Comparison of ENCODE assay signal across 28 cellular contexts in the genomic region with DNA sequence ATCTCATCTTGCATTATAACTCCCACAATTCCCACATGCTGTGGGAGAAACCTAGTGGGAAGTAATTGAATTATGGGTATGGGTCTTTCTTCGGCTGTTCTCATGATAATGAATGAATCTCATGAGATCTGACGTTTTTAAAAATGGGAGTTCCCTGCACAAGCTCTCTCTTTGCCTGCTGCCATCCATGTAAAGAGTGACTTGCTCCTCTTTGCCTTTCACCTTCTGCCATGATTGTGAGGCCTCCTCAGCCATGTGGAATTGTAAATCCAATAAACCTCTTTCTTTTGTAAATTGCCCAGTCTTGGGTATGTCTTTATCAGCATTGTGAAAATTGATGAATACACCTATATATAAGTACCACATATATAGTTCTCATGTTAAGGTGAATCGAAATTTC.
"Had no signal": no experiment of that assay in that cellular context is flagged by ENCODE, and none has a peak within 500 bp of the region (broad histone marks: within the 10 kb centered on the region; RNA-seq: fewer than 3 reads in every experiment).

No MANE protein-coding gene starts in this region.

- H3K4me1 ChIP-seq: colonic mucosa, esophagus muscularis mucosa, esophagus squamous epithelium, gastrocnemius medialis, gastroesophageal sphincter, heart left ventricle, heart right ventricle had no signal

- H3K27me3 ChIP-seq: colonic mucosa, dorsolateral prefrontal cortex, esophagus muscularis mucosa, esophagus squamous epithelium, foreskin keratinocyte, gastrocnemius medialis, gastroesophageal sphincter, heart left ventricle, heart right ventricle had no signal

- H3K27ac ChIP-seq: colonic mucosa, coronary artery, dorsolateral prefrontal cortex, epithelial cell of prostate, esophagus muscularis mucosa, esophagus squamous epithelium, foreskin keratinocyte, gastrocnemius medialis, gastroesophageal sphincter, heart left ventricle, heart right ventricle had no signal

- H3K9me3 ChIP-seq: colonic mucosa, gastrocnemius medialis had no signal

- FAIRE-seq: colon, endometrium, endothelial cell of umbilical vein, frontal cortex had no signal

- ATAC-seq: effector memory CD8-positive, alpha-beta T cell; esophagus mucosa; foreskin keratinocyte; gastrocnemius medialis; gastroesophageal sphincter; heart left ventricle; heart right ventricle had no signal

- H3K36me3 ChIP-seq: colonic mucosa, esophagus muscularis mucosa, esophagus squamous epithelium, gastrocnemius medialis, gastroesophageal sphincter, heart left ventricle, heart right ventricle had no signal

- DNase-seq: colonic mucosa; cortex of kidney; dermis blood vessel endothelial cell; dorsolateral prefrontal cortex; effector CD4-positive, alpha-beta T cell; effector CD8-positive, alpha-beta T cell; effector memory CD4-positive, alpha-beta T cell; effector memory CD8-positive, alpha-beta T cell; endodermal cell; erythroblast; esophagus squamous epithelium; foreskin fibroblast; foreskin keratinocyte; foreskin melanocyte; gastrocnemius medialis; glutamatergic neuron; head of caudate nucleus; heart left ventricle; heart right ventricle had no signal

- H3K4me3 ChIP-seq: colonic mucosa, coronary artery, dorsolateral prefrontal cortex, esophagus muscularis mucosa, esophagus squamous epithelium, gastrocnemius medialis, gastroesophageal sphincter, heart left ventricle, heart right ventricle had no signal
